ENCODE assay signal across 9 cellular contexts in genomic region chr15:39362832-39363561, GRCh38.
DNase-seq lines count a peak whose midpoint lies in the region; ATAC-seq, FAIRE-seq and TF ChIP-seq lines count a peak whose summit lies in the region.
"Had no signal": no experiment of that assay in that cellular context is flagged by ENCODE, and none has a peak within 500 bp of the region (broad histone marks: within the 10 kb centered on the region; RNA-seq: fewer than 3 reads in every experiment).

No MANE protein-coding gene starts in this region.

- H3K27ac ChIP-seq in K562 (ENCODE audit: extremely low read depth, low read depth, low read length) (no peak overlapping the region), prostate gland (no peak overlapping the region)

- intact Hi-C loops in K562 (cut with micrococcal nuclease) = no loop called here
- intact Hi-C loops in prostate gland (cut with DNase I) = no loop called here

- TF ChIP-seq CTCF in K562 (IDR thresholded peaks at IDR 0.05 in 2 of 3, conservative IDR thresholded peaks at IDR 0.05 in 1 of 3; ENCODE audit: insufficient read depth in 2 of 3, low read depth in 1 of 3, low read length in 3 of 3) (no peak), prostate gland (IDR thresholded peaks at IDR 0.05) (no peak)

- H3K27ac Mint-ChIP-seq in activated CD4-positive, alpha-beta memory T cell treated with anti-CD3 and anti-CD28 coated beads, Interleukin-2, amount 10 ng/mL, durations not matched to agents 7 days and 5 days = no peak overlapping the region
- H3K27ac Mint-ChIP-seq: natural killer cell had no signal

- H3K4me1 ChIP-seq in K562 (replicated peaks in 1 of 2; ENCODE audit: control insufficient read depth in 2 of 2, insufficient read depth in 2 of 2, low read length in 2 of 2) (peaks cover 0 to 10% of the 10 kb centered on the region in 2 experiments; a peak in 2 of 5 replicates), prostate gland (replicated peaks) (peaks cover 10% of the 10 kb centered on the region)

- no peaks in the 10 kb centered on the region for H3K9me3 ChIP-seq in K562 (replicated peaks; ENCODE audit: control insufficient read depth, insufficient read depth, low read depth, low read length)
- H3K9me3 ChIP-seq in prostate gland = no peaks in the 10 kb centered on the region

- no peaks in the 10 kb centered on the region for H3K79me2 ChIP-seq in K562 (ENCODE audit: control insufficient read depth, insufficient read depth, low read length)

- ATAC-seq in K562 = no peak
- ATAC-seq: natural killer cell had no signal

- H3K4me2 ChIP-seq in K562 (ENCODE audit: insufficient read depth, low read length) = no peak overlapping the region

- H3K36me3 Mint-ChIP-seq in activated CD4-positive, alpha-beta memory T cell treated with anti-CD3 and anti-CD28 coated beads, Interleukin-2, amount 10 ng/mL, durations not matched to agents 7 days and 5 days (ENCODE audit: low read depth) = no peaks in the 10 kb centered on the region
- H3K36me3 Mint-ChIP-seq: natural killer cell had no signal

- peak overlapping the region; percentile 22; the same call in 1 of the 2 replicates for H2AFZ ChIP-seq in K562 (ENCODE audit: low read depth, low read length)

- no peak for FAIRE-seq in K562 (lab: Jason Lieb, UNC)

- TF ChIP-seq POLR2A in K562 (conservative IDR thresholded peaks at IDR 0.05) (no peak), prostate gland (IDR thresholded peaks at IDR 0.05) (no peak)

- CTCF ChIA-PET in K562 (lab: Yijun Ruan, JAX; ENCODE audit: low intra/inter-chr PET ratio) = no interaction called here
- CTCF ChIA-PET in activated CD4-positive, alpha-beta memory T cell treated with anti-CD3 and anti-CD28 coated beads, Interleukin-2, amount 10 ng/mL, durations not matched to agents 7 days and 5 days (lab: Charles Lee) = no interaction called here

- H3K27me3 Mint-ChIP-seq in activated CD4-positive, alpha-beta memory T cell treated with anti-CD3 and anti-CD28 coated beads, Interleukin-2, amount 10 ng/mL, durations not matched to agents 7 days and 5 days = peaks cover 23% of the 10 kb centered on the region

- H4K20me1 ChIP-seq in K562 (replicated peaks; ENCODE audit: control insufficient read depth, insufficient read depth, low read length) = no peaks in the 10 kb centered on the region

- no peak for TF ChIP-seq RAD21 in K562 (CRISPR knock-in tag; conservative IDR thresholded peaks at IDR 0.05 in 1 of 2, IDR thresholded peaks at IDR 0.05 in 1 of 2)

- no peak for TF ChIP-seq EP300 in K562 (IDR thresholded peaks at IDR 0.05; ENCODE audit: low read length)

- in situ Hi-C loops in K562 (cut with MboI) = no loop called here

- H3K4me3 Mint-ChIP-seq in activated CD4-positive, alpha-beta memory T cell treated with anti-CD3 and anti-CD28 coated beads, Interleukin-2, amount 10 ng/mL, durations not matched to agents 7 days and 5 days = no peak overlapping the region
- H3K4me3 Mint-ChIP-seq: natural killer cell had no signal

- H3K27me3 ChIP-seq in K562 (ENCODE audit: control insufficient read depth in 2 of 2, insufficient read depth in 2 of 2, low read length in 2 of 2) = no peaks in the 10 kb centered on the region
- H3K27me3 ChIP-seq in prostate gland (replicated peaks; ENCODE audit: insufficient read depth) = no peaks in the 10 kb centered on the region

- POLR2A ChIA-PET in K562 (lab: Yijun Ruan, JAX) = no interaction called here
- POLR2A ChIA-PET in activated CD4-positive, alpha-beta memory T cell treated with anti-CD3 and anti-CD28 coated beads, Interleukin-2, amount 10 ng/mL, durations not matched to agents 7 days and 5 days (lab: Charles Lee) = no interaction called here

- 25% methylated on average over 8 of the region's 8 CpGs for WGBS in K562 (ENCODE audit: insufficient coverage, low coverage, missing lambda C conversion rate)
- 88% methylated on average over 8 of the region's 8 CpGs for WGBS in prostate gland

- H3K4me3 ChIP-seq in K562 (no peak overlapping the region), prostate gland (no peak overlapping the region)

- no peaks in the 10 kb centered on the region for H3K36me3 ChIP-seq in K562 (ENCODE audit: control insufficient read depth, insufficient read depth, low read length)
- H3K36me3 ChIP-seq in prostate gland = no peaks in the 10 kb centered on the region

- DNase-seq in D341Med (ENCODE audit: low spot score) (peak; percentile 70), NCI-H1105 treated with DMSO at 0.1 percent for 48 hours (lab: John Stamatoyannopoulos, UW) (peak; percentile 81), K562 (ENCODE audit: extremely low read depth in 1 of 4, low spot score in 3 of 4) (no peak), lung microvascular endothelial cell (ENCODE audit: low read depth in 2 of 2) (peak; percentile 95 to 96), COLO668 (lab: John Stamatoyannopoulos, UW; ENCODE audit: unreplicated experiment) (no peak), prostate gland (ENCODE audit: low spot score) (no peak)
- no peak for DNase-seq in activated CD4-positive, alpha-beta memory T cell treated with anti-CD3 and anti-CD28 coated beads, Interleukin-2, amount 10 ng/mL, durations not matched to agents 7 days and 5 days
- DNase-seq in stimulated activated CD4-positive, alpha-beta T cell treated with anti-CD3 and anti-CD28 coated beads, Interleukin-12 subunit alpha, Interleukin-12 subunit beta, amount 100 ng/mL, for 4 hours = no peak
- DNase-seq: natural killer cell had no signal

- BruUV-seq in K562 (replicated peaks; lab: Mats Ljungman, UMichigan) = no TSS peak

- H3K9me3 Mint-ChIP-seq in activated CD4-positive, alpha-beta memory T cell treated with anti-CD3 and anti-CD28 coated beads, Interleukin-2, amount 10 ng/mL, durations not matched to agents 7 days and 5 days = no peaks in the 10 kb centered on the region
- H3K9me3 Mint-ChIP-seq: natural killer cell had no signal

- H3K4me1 Mint-ChIP-seq in activated CD4-positive, alpha-beta memory T cell treated with anti-CD3 and anti-CD28 coated beads, Interleukin-2, amount 10 ng/mL, durations not matched to agents 7 days and 5 days = no peaks in the 10 kb centered on the region
- H3K4me1 Mint-ChIP-seq: natural killer cell had no signal

- H3K9ac ChIP-seq in K562 (ENCODE audit: insufficient read depth in 1 of 2, low read depth in 2 of 2, low read length in 2 of 2) = no peak overlapping the region

- H3K9me1 ChIP-seq in K562 (ENCODE audit: control insufficient read depth, insufficient read depth, low read length) = no peaks in the 10 kb centered on the region

TF ChIP-seq in K562, 482 proteins besides CTCF, POLR2A, EP300 and RAD21 (continues in another document):
- TF ChIP-seq BCOR (IDR thresholded peaks at IDR 0.05) (no peak), PBX2 (CRISPR knock-in tag; IDR thresholded peaks at IDR 0.05; ENCODE audit: low read depth) (no peak), PBX2 (tag; conservative IDR thresholded peaks at IDR 0.05; ENCODE audit: low read depth) (no peak), ZBTB26 (CRISPR knock-in tag; IDR thresholded peaks at IDR 0.05) (no peak), NR2C1 (IDR thresholded peaks at IDR 0.05) (no peak), NR2C1 (tag; IDR thresholded peaks at IDR 0.05) (no peak), CGGBP1 (CRISPR knock-in tag; IDR thresholded peaks at IDR 0.05) (no peak), ZNF277 (CRISPR knock-in tag; IDR thresholded peaks at IDR 0.05; ENCODE audit: borderline replicate concordance) (no peak), MYC (IDR thresholded peaks at IDR 0.05; ENCODE audit: low read depth, low read length) (no peak), MYC (CRISPR knock-in tag; IDR thresholded peaks at IDR 0.05; ENCODE audit: borderline replicate concordance, low read depth) (no peak)

Comparison
In these comparisons a context has a peak if more than half of its experiments do, and no peak if none do; other contexts are left out.
1. DNase-seq: peak in D341Med (single experiment), NCI-H1105 treated with DMSO at 0.1 percent for 48 hours (single experiment) and lung microvascular endothelial cell (2 of 2); none in K562 (0 of 4), COLO668 (single experiment), activated CD4-positive, alpha-beta memory T cell treated with anti-CD3 and anti-CD28 coated beads, Interleukin-2, amount 10 ng/mL, durations not matched to agents 7 days and 5 days (single experiment), prostate gland (single experiment) and stimulated activated CD4-positive, alpha-beta T cell treated with anti-CD3 and anti-CD28 coated beads, Interleukin-12 subunit alpha, Interleukin-12 subunit beta, amount 100 ng/mL, for 4 hours (single experiment).